ENCODE assay signal across 7 cellular contexts in genomic region chr14:50064993-50065392, GRCh38. TPM values are rescaled to one million over a fixed set of nuclear protein-coding genes. Genes with fewer than 3 reads are reported as not detected.
DNase-seq lines count a peak whose midpoint lies in the region; ATAC-seq, FAIRE-seq and TF ChIP-seq lines count a peak whose summit lies in the region.

No MANE protein-coding gene starts in this region.

- H3K4me3 ChIP-seq in bronchial epithelial cell (ENCODE audit: low read depth, low read length): no peak overlapping the region
- no peak overlapping the region for H3K4me3 ChIP-seq in A673 (ENCODE audit: low read depth, low read length, poor library complexity, severe bottlenecking)

- H3K27ac ChIP-seq in A673 (ENCODE audit: low read depth, low read length, poor library complexity, severe bottlenecking): no peak overlapping the region

- POLR2A ChIA-PET in A673 (lab: Charles Lee; ENCODE audit: low non-redundant PET): no interaction called here

- ATAC-seq in HG03066 (IDR thresholded peaks at IDR 0.05; ENCODE audit: low read depth, unreplicated experiment): peak; percentile 56

- CTCF ChIA-PET in A673 (lab: Charles Lee): no interaction called here

- no peaks in the 10 kb centered on the region for H3K27me3 ChIP-seq in bronchial epithelial cell (ENCODE audit: control insufficient read depth, insufficient read depth, low read length)
- H3K27me3 ChIP-seq in A673 (replicated peaks; ENCODE audit: insufficient read depth, low read depth, low read length, poor library complexity): no peaks in the 10 kb centered on the region

- FAIRE-seq in bronchial epithelial cell (lab: Jason Lieb, UNC): no peak

- DNase-seq in GM19240 (ENCODE audit: insufficient read length, low spot score): peak; percentile 75
- DNase-seq in T-helper 1 cell: peak in 4 of 5 donors; percentile 37 to 95 (median 42)
- peak; percentile 29 for DNase-seq in bronchial epithelial cell (ENCODE audit: low read depth)
- DNase-seq in stimulated activated CD4-positive, alpha-beta T cell treated with anti-CD3 and anti-CD28 coated beads, Interleukin-2, amount 100 ng/mL, for 24 hours: peak; percentile 53 to 65
- no peak for DNase-seq in NCI-H1436 treated with DMSO at 0.1 percent for 48 hours (lab: John Stamatoyannopoulos, UW)
- DNase-seq in A673 (ENCODE audit: low spot score): no peak

- H3K36me3 ChIP-seq in bronchial epithelial cell (ENCODE audit: control insufficient read depth, insufficient read depth, low read length): no peaks in the 10 kb centered on the region
- no peaks in the 10 kb centered on the region for H3K36me3 ChIP-seq in A673 (ENCODE audit: insufficient read depth, low read length, poor library complexity, severe bottlenecking)

- intact Hi-C loops in A673 (cut with micrococcal nuclease; ENCODE audit: unreplicated experiment): loop anchor here (5.0 kb wide), 1 partner anchor 467 kb away; the partner anchor contains the start of gene MAP4K5

- peaks cover 34% of the 10 kb centered on the region for H3K4me1 ChIP-seq in A673 (ENCODE audit: insufficient read depth, low read length, poor library complexity, severe bottlenecking)

- H3K9me3 ChIP-seq in A673 (ENCODE audit: low read depth, low read length, poor library complexity, severe bottlenecking): no peaks in the 10 kb centered on the region

- BruUV-seq in A673 (replicated peaks; lab: Mats Ljungman, UMichigan): no TSS peak

- TF ChIP-seq CTCF in bronchial epithelial cell (IDR thresholded peaks at IDR 0.05; ENCODE audit: insufficient read depth, low read length, severe bottlenecking) (no peak), A673 (conservative IDR thresholded peaks at IDR 0.05; ENCODE audit: low read depth, low read length) (no peak)

RNA-seq across cellular contexts. Expression of gene VCPKMT, which starts 51.4 kb away (rescaled TPM):
- total RNA-seq in bronchial epithelial cell (5.3 and 5.4 TPM in 2 replicates), A673 (2021) (11.9 and 14.3 TPM in 2 replicates)

Comparison
In these comparisons a context has a peak if more than half of its experiments do, and no peak if none do; other contexts are left out.
1. DNase-seq: peak in GM19240 (single experiment), T-helper 1 cell (4 of 5), bronchial epithelial cell (single experiment) and stimulated activated CD4-positive, alpha-beta T cell treated with anti-CD3 and anti-CD28 coated beads, Interleukin-2, amount 100 ng/mL, for 24 hours (2 of 2); none in NCI-H1436 treated with DMSO at 0.1 percent for 48 hours (single experiment) and A673 (single experiment).